ENCODE assay signal across 15 cellular contexts in the genomic region with DNA sequence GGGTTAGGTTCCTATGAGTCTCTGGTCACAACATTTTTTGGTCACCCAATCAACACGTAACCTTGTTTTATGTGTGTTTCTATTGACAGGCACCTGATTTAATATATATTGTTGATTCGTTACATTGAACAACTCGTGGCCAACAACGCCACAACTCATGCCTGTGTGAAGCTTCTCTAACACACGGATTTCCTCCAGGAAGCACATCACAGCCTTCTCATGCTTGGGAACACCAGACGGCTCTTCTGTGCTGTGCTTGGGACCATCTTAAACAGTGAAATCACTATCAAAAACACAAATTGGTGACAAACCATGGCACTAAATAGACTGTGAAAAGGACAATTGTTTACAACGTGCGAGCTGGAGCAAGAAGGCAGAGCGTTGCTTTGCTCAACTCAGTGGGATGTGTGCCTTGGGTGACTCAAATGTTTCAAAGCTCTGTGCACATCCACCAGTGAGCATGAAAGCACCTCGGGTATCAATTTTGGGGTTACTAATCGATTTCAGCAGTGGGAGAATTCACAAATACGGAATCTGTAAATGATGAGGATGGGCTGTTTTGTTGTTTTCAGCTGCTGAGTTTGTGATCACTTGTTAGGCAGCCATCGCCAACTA.
DNase-seq lines count a peak whose midpoint lies in the region; ATAC-seq and TF ChIP-seq lines count a peak whose summit lies in the region.
"Had no signal": no experiment of that assay in that cellular context is flagged by ENCODE, and none has a peak within 500 bp of the region (broad histone marks: within the 10 kb centered on the region; RNA-seq: fewer than 3 reads in every experiment).

No MANE protein-coding gene starts in this region.

- H3K9ac ChIP-seq in skeletal muscle tissue (ENCODE audit: low read depth in 1 of 3, low read length in 3 of 3): no peak overlapping the region
- H3K9ac ChIP-seq in neuronal stem cell (ENCODE audit: low read depth, low read length, poor library complexity): no peak overlapping the region

- H2AK5ac ChIP-seq in neuronal stem cell (ENCODE audit: low read depth, low read length): no peak overlapping the region

- TF ChIP-seq CTCF in gastroesophageal sphincter (IDR thresholded peaks at IDR 0.05) (no peak), thyroid gland (IDR thresholded peaks at IDR 0.05) (no peak)

- no peaks in the 10 kb centered on the region for H3K4me1 Mint-ChIP-seq in activated T-helper 2 cell treated with anti-CD3 and anti-CD28 coated beads, Interferon-gamma antibody, Interleukin-2, Interleukin-4, amounts not matched to agents 10 μg/mL and 5 μg/mL and 100 μg/mL, durations not matched to agents 14 hours and 24 hours and 36 hours (ENCODE audit: low read depth)
- H3K4me1 Mint-ChIP-seq: activated CD4-positive, alpha-beta T cell treated with anti-CD3 and anti-CD28 coated beads, Interleukin-2, amount 10 ng/mL, durations not matched to agents 24 days and 14 days had no signal

- H2BK12ac ChIP-seq in neuronal stem cell (ENCODE audit: low read length): no peak overlapping the region

- no peak overlapping the region for H4K91ac ChIP-seq in neuronal stem cell (ENCODE audit: low read depth, low read length, poor library complexity)

- H3K4me3 ChIP-seq in gastroesophageal sphincter (no peak overlapping the region), skeletal muscle tissue (ENCODE audit: low read length in 3 of 3) (no peak overlapping the region), thyroid gland (replicated peaks in 1 of 3) (no peak overlapping the region), neuronal stem cell (ENCODE audit: low read length in 2 of 2) (no peak overlapping the region)

- H2AFZ ChIP-seq in neuronal stem cell (ENCODE audit: low read length): no peak overlapping the region

- ATAC-seq in gastroesophageal sphincter: peak; percentile 71
- ATAC-seq: activated T-cell treated with anti-CD3 and anti-CD28 coated beads, Interleukin-2, amount 50 U/mL, for 72 hours had no signal

- no peak overlapping the region for H3K4me2 ChIP-seq in neuronal stem cell (ENCODE audit: insufficient read depth, low read length, poor library complexity, severe bottlenecking)

- no peak overlapping the region for H2BK5ac ChIP-seq in neuronal stem cell (ENCODE audit: low read length)

- no peak overlapping the region for H2BK15ac ChIP-seq in neuronal stem cell (ENCODE audit: low read length)

- peak overlapping the region in 3 of 4 donors; percentile 28 to 55 (median 31) for H3K27ac ChIP-seq in gastroesophageal sphincter
- H3K27ac ChIP-seq in skeletal muscle tissue (ENCODE audit: low read depth, low read length): peak overlapping the region; percentile 25
- no peak overlapping the region for H3K27ac ChIP-seq in thyroid gland
- no peak overlapping the region for H3K27ac ChIP-seq in neuronal stem cell (replicated peaks; ENCODE audit: low read length)

- no peaks in the 10 kb centered on the region for H3K9me3 Mint-ChIP-seq in activated T-helper 2 cell treated with anti-CD3 and anti-CD28 coated beads, Interferon-gamma antibody, Interleukin-2, Interleukin-4, amounts not matched to agents 10 μg/mL and 5 μg/mL and 100 μg/mL, durations not matched to agents 14 hours and 24 hours and 36 hours
- H3K9me3 Mint-ChIP-seq: activated CD4-positive, alpha-beta T cell treated with anti-CD3 and anti-CD28 coated beads, Interleukin-2, amount 10 ng/mL, durations not matched to agents 24 days and 14 days had no signal

- H3K27me3 Mint-ChIP-seq in activated T-helper 2 cell treated with anti-CD3 and anti-CD28 coated beads, Interferon-gamma antibody, Interleukin-2, Interleukin-4, amounts not matched to agents 10 μg/mL and 5 μg/mL and 100 μg/mL, durations not matched to agents 14 hours and 24 hours and 36 hours (ENCODE audit: low read depth): peaks cover 4% of the 10 kb centered on the region

- intact Hi-C loops in thyroid gland (cut with DNase I): no loop called here
- intact Hi-C loops in activated T-helper 2 cell treated with anti-CD3 and anti-CD28 coated beads, Interferon-gamma antibody, Interleukin-2, Interleukin-4, amounts not matched to agents 10 μg/mL and 5 μg/mL and 100 μg/mL, durations not matched to agents 14 hours and 24 hours and 36 hours (cut with micrococcal nuclease): no loop called here

- TF ChIP-seq EP300 in gastroesophageal sphincter (IDR thresholded peaks at IDR 0.05): no peak

- H3K23ac ChIP-seq in neuronal stem cell (ENCODE audit: low read depth, low read length, poor library complexity): no peak overlapping the region

- H3K4me3 Mint-ChIP-seq in activated T-helper 2 cell treated with anti-CD3 and anti-CD28 coated beads, Interferon-gamma antibody, Interleukin-2, Interleukin-4, amounts not matched to agents 10 μg/mL and 5 μg/mL and 100 μg/mL, durations not matched to agents 14 hours and 24 hours and 36 hours (ENCODE audit: low read depth): no peak overlapping the region
- H3K4me3 Mint-ChIP-seq: activated CD4-positive, alpha-beta T cell treated with anti-CD3 and anti-CD28 coated beads, Interleukin-2, amount 10 ng/mL, durations not matched to agents 24 days and 14 days; activated T-cell treated with anti-CD3 and anti-CD28 coated beads, Interleukin-2, amount 50 U/mL, for 72 hours had no signal

- H3K14ac ChIP-seq in neuronal stem cell (ENCODE audit: low read length): no peak overlapping the region

- no peak for TF ChIP-seq POLR2A in gastroesophageal sphincter (IDR thresholded peaks at IDR 0.05)
- no peak for TF ChIP-seq POLR2A in thyroid gland (IDR thresholded peaks at IDR 0.05)

- H3K9me3 ChIP-seq in gastroesophageal sphincter (no peaks in the 10 kb centered on the region), skeletal muscle tissue (ENCODE audit: control insufficient read depth in 3 of 3, low read length in 3 of 3) (no peaks in the 10 kb centered on the region), thyroid gland (no peaks in the 10 kb centered on the region), neuronal stem cell (replicated peaks in 1 of 2; ENCODE audit: control insufficient read depth in 2 of 2, insufficient read depth in 1 of 2, low read depth in 1 of 2, low read length in 2 of 2) (peaks cover 6 to 12% of the 10 kb centered on the region in 2 donors)
- H3K9me3 ChIP-seq: BE2C had no signal

- H3K27me3 ChIP-seq in gastroesophageal sphincter (no peaks in the 10 kb centered on the region), skeletal muscle tissue (ENCODE audit: control insufficient read depth in 3 of 3, insufficient read depth in 3 of 3, low read length in 3 of 3) (no peaks in the 10 kb centered on the region), thyroid gland (no peaks in the 10 kb centered on the region), neuronal stem cell (ENCODE audit: control insufficient read depth in 3 of 3, insufficient read depth in 3 of 3, low read depth in 1 of 3, low read length in 3 of 3) (no peaks in the 10 kb centered on the region)
- H3K27me3 ChIP-seq: BE2C had no signal

- DNase-seq in GM04503 (ENCODE audit: low read depth): peak; percentile 42
- DNase-seq in amniotic epithelial cell (ENCODE audit: low read depth): peak; percentile 72
- DNase-seq in thyroid gland: no peak
- no peak for DNase-seq in neuronal stem cell (ENCODE audit: low spot score)
- DNase-seq in activated T-helper 2 cell treated with anti-CD3 and anti-CD28 coated beads, Interferon-gamma antibody, Interleukin-2, Interleukin-4, amounts not matched to agents 10 μg/mL and 5 μg/mL and 100 μg/mL, durations not matched to agents 14 hours and 24 hours and 36 hours (ENCODE audit: low spot score): no peak
- no peak for DNase-seq in activated CD8-positive, alpha-beta memory T cell treated with anti-CD3 and anti-CD28 coated beads for 24 hours
- DNase-seq: activated CD4-positive, alpha-beta T cell treated with anti-CD3 and anti-CD28 coated beads, Interleukin-2, amount 10 ng/mL, durations not matched to agents 24 days and 14 days; activated T-cell treated with anti-CD3 and anti-CD28 coated beads, Interleukin-2, amount 50 U/mL, for 72 hours; BE2C; DMS79; head of caudate nucleus; KBM-7; NCI-H526 treated with DMSO at 0.1 percent for 48 hours had no signal

- H3K36me3 ChIP-seq in gastroesophageal sphincter (no peaks in the 10 kb centered on the region), skeletal muscle tissue (ENCODE audit: control insufficient read depth in 3 of 3, insufficient read depth in 3 of 3, low read length in 3 of 3) (no peaks in the 10 kb centered on the region), thyroid gland (no peaks in the 10 kb centered on the region), neuronal stem cell (replicated peaks in 1 of 2; ENCODE audit: control insufficient read depth in 2 of 2, insufficient read depth in 2 of 2, low read length in 2 of 2) (no peaks in the 10 kb centered on the region)
- H3K36me3 ChIP-seq: BE2C had no signal

- H3K4ac ChIP-seq in neuronal stem cell (ENCODE audit: low read length): no peak overlapping the region

- H3K27ac Mint-ChIP-seq in activated T-helper 2 cell treated with anti-CD3 and anti-CD28 coated beads, Interferon-gamma antibody, Interleukin-2, Interleukin-4, amounts not matched to agents 10 μg/mL and 5 μg/mL and 100 μg/mL, durations not matched to agents 14 hours and 24 hours and 36 hours: no peak overlapping the region
- H3K27ac Mint-ChIP-seq: activated CD4-positive, alpha-beta T cell treated with anti-CD3 and anti-CD28 coated beads, Interleukin-2, amount 10 ng/mL, durations not matched to agents 24 days and 14 days; activated T-cell treated with anti-CD3 and anti-CD28 coated beads, Interleukin-2, amount 50 U/mL, for 72 hours had no signal

- 68 to 69% methylated on average over 8 to 9 of the region's 13 CpGs for WGBS in gastroesophageal sphincter (ENCODE audit: low coverage in 1 of 2), 2 donors
- WGBS in thyroid gland, 2 donors: 78 to 87% methylated on average over 13 of the region's 13 CpGs
- WGBS in neuronal stem cell (ENCODE audit: extremely low coverage in 2 of 2, insufficient read length in 2 of 2, insufficient replicate concordance in 1 of 2), 2 donors: no CpG with 5 or more reads among the region's 13 CpGs

- H2BK120ac ChIP-seq in neuronal stem cell (ENCODE audit: low read depth, low read length): no peak overlapping the region

- peaks cover 2% of the 10 kb centered on the region for H3K79me1 ChIP-seq in neuronal stem cell (ENCODE audit: low read depth, low read length)

- H3K4me1 ChIP-seq in gastroesophageal sphincter (peaks cover 0 to 22% (median 9%) of the 10 kb centered on the region in 3 donors), skeletal muscle tissue (ENCODE audit: control insufficient read depth in 3 of 3, insufficient read depth in 3 of 3, low read length in 3 of 3) (peaks cover 2 to 14% (median 9%) of the 10 kb centered on the region in 3 donors), thyroid gland (peaks cover 0 to 3% of the 10 kb centered on the region in 2 donors), neuronal stem cell (ENCODE audit: control insufficient read depth in 2 of 2, insufficient read depth in 1 of 2, low read depth in 1 of 2, low read length in 2 of 2) (peaks cover 26 to 36% of the 10 kb centered on the region in 2 donors)
- H3K4me1 ChIP-seq: BE2C had no signal

- no peak overlapping the region for H3K18ac ChIP-seq in neuronal stem cell (ENCODE audit: low read length)

- no peaks in the 10 kb centered on the region for H3K36me3 Mint-ChIP-seq in activated T-helper 2 cell treated with anti-CD3 and anti-CD28 coated beads, Interferon-gamma antibody, Interleukin-2, Interleukin-4, amounts not matched to agents 10 μg/mL and 5 μg/mL and 100 μg/mL, durations not matched to agents 14 hours and 24 hours and 36 hours (ENCODE audit: low read depth)

- H4K8ac ChIP-seq in neuronal stem cell (ENCODE audit: low read depth, low read length): no peak overlapping the region

Comparison
In these comparisons a context has a peak if more than half of its experiments do, and no peak if none do; other contexts are left out.
1. DNase-seq: peak in GM04503 (single experiment) and amniotic epithelial cell (single experiment); none in thyroid gland (0 of 2), neuronal stem cell (single experiment), activated T-helper 2 cell treated with anti-CD3 and anti-CD28 coated beads, Interferon-gamma antibody, Interleukin-2, Interleukin-4, amounts not matched to agents 10 μg/mL and 5 μg/mL and 100 μg/mL, durations not matched to agents 14 hours and 24 hours and 36 hours (single experiment) and activated CD8-positive, alpha-beta memory T cell treated with anti-CD3 and anti-CD28 coated beads for 24 hours (single experiment).
2. H3K27ac ChIP-seq: peak in gastroesophageal sphincter (3 of 4) and skeletal muscle tissue (single experiment); none in thyroid gland (0 of 3) and neuronal stem cell (single experiment).